In the genomic region with DNA sequence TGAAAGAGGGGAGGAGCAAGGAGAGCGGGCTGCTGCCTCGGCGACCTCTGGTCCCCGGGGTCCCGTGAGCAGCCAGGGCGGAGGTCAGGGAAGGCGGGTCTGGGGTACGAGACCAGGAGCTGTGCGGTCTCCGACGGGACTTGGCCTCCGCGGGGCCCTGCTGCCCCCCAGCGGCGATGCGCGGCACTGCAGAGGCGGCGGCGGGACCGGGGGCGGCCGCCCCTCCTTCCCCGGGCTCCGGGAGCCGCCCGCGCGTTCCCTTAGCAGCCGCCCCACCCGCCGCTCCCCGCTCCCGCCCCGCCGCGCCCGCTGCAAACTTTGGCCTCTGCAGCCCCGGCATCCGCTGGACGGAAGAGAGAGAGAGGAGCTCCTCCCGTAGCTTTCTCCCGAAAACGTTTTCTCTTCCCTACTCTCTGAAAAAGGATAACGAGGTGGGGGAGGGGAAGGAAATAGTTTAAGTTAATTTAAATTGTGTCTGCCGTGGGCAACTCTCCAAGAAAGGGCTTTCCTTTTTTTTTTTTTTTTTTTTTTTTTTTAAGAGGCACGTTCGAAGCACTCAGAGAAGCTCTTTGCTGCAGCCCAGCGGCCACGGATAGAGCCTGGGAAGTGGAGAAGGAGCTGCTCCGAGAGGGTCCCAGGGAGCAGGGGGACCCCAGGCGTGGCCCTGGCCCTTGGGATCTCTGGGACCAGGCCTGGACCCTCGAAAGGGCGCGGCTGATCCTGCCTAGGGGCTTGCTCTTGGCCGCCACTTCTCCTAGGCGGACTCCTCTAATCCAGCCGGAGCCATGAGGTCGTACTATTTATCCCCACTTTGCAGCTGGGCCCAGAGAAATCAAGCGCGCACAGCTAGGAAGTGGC, we compare ENCODE assay signal across 8 cellular contexts. TPM values are rescaled to one million over a fixed set of nuclear protein-coding genes. Genes with fewer than 3 reads are reported as not detected.
A peak's percentile ranks its signal among the peaks of the same experiment; 100 is the strongest.
DNase-seq lines count a peak whose midpoint lies in the region; ATAC-seq and TF ChIP-seq lines count a peak whose summit lies in the region.

No MANE protein-coding gene starts in this region.

- H3K4me1 Mint-ChIP-seq in dendritic cell treated with granulocyte-macrophage colony-stimulating factor and Interleukin-4, amounts not matched to agents 40 ng/mL and 50 ng/mL, for 4 days (ENCODE audit: low read depth): peaks cover 17% of the 10 kb centered on the region

- DNase-seq in CD1c-positive myeloid dendritic cell (ENCODE audit: extremely low spot score): peak; percentile 75
- DNase-seq in H7: peak; percentile 97
- peak; percentile 53 for DNase-seq in NCI-H2196 treated with DMSO at 0.1 percent for 48 hours (lab: John Stamatoyannopoulos, UW; ENCODE audit: unreplicated experiment)
- DNase-seq in activated CD4-positive, alpha-beta T cell treated with anti-CD3 and anti-CD28 coated beads, Interleukin-2, amount 50 U/mL, for 1 hour: peak; percentile 76
- DNase-seq in lower leg skin (ENCODE audit: low spot score in 2 of 2): peak; percentile 44 to 94
- DNase-seq in stimulated activated CD4-positive, alpha-beta T cell treated with anti-CD3 and anti-CD28 coated beads, Interleukin-4, amount 100 ng/mL, for 48 hours (ENCODE audit: low read depth in 2 of 2): peak; percentile 75 to 85

- H3K27me3 Mint-ChIP-seq in dendritic cell treated with granulocyte-macrophage colony-stimulating factor and Interleukin-4, amounts not matched to agents 40 ng/mL and 50 ng/mL, for 4 days: peaks cover 29% of the 10 kb centered on the region

- H3K9me3 Mint-ChIP-seq in dendritic cell treated with granulocyte-macrophage colony-stimulating factor and Interleukin-4, amounts not matched to agents 40 ng/mL and 50 ng/mL, for 4 days: no peaks in the 10 kb centered on the region

- no peak overlapping the region for H3K27ac Mint-ChIP-seq in dendritic cell treated with granulocyte-macrophage colony-stimulating factor and Interleukin-4, amounts not matched to agents 40 ng/mL and 50 ng/mL, for 4 days

- no peaks in the 10 kb centered on the region; the same call in 1 of the 2 replicates for H3K36me3 ChIP-seq in H7 (replicated peaks; ENCODE audit: control insufficient read depth, insufficient read depth, low read length)

- H3K27me3 ChIP-seq in H7 (ENCODE audit: control insufficient read depth, insufficient read depth, low read length): no peaks in the 10 kb centered on the region

- H3K4me3 Mint-ChIP-seq in dendritic cell treated with granulocyte-macrophage colony-stimulating factor and Interleukin-4, amounts not matched to agents 40 ng/mL and 50 ng/mL, for 4 days: peak overlapping the region; percentile 57

- H3K4me3 ChIP-seq in H7 (ENCODE audit: insufficient read depth, low read depth, low read length) (peak overlapping the region; percentile 42), lower leg skin (ENCODE audit: low read depth, poor library complexity, severe bottlenecking) (no peak overlapping the region)

- TF ChIP-seq CTCF in lower leg skin (IDR thresholded peaks at IDR 0.05): peak in 1 of 3 donors; percentile 10

- H3K36me3 Mint-ChIP-seq in dendritic cell treated with granulocyte-macrophage colony-stimulating factor and Interleukin-4, amounts not matched to agents 40 ng/mL and 50 ng/mL, for 4 days (ENCODE audit: low read depth): no peaks in the 10 kb centered on the region

- ATAC-seq in HG02884 (IDR thresholded peaks at IDR 0.05; ENCODE audit: unreplicated experiment): no peak

- 1 to 3% methylated on average over 27 to 53 of the region's 61 CpGs for WGBS in lower leg skin, 2 donors

- intact Hi-C loops in dendritic cell treated with granulocyte-macrophage colony-stimulating factor and Interleukin-4, amounts not matched to agents 40 ng/mL and 50 ng/mL, for 4 days (cut with micrococcal nuclease): loop anchor here (5.0 kb wide), 1 partner anchor 1273 kb away; no protein-coding TSS in a partner anchor
- intact Hi-C loops in lower leg skin (cut with DNase I; ENCODE audit: low total_unique reads): no loop called here

- no peak for TF ChIP-seq POLR2A in lower leg skin (IDR thresholded peaks at IDR 0.05)

RNA-seq across cellular contexts. Expression of gene C16orf82, which starts 43.2 kb away (rescaled TPM):
- 0.07 TPM in 1 of 2 replicates, not detected in the other for total RNA-seq in H7 (2014; rRNA removed; shearing (Covaris generic))
- total RNA-seq in lower leg skin: not detected
